In genomic region chr2:66153941-66154340, GRCh38 we compare ENCODE assay signal across 2 cellular contexts.
TF ChIP-seq lines count a peak whose summit lies in the region.

No MANE protein-coding gene starts in this region.

TF ChIP-seq in HEK293, 187 proteins besides CTCF, POLR2A, EP300 and RAD21 (continued from another document and continues in another):
- no peak for TF ChIP-seq ZSCAN18 (tag by site-specific recombination; IDR thresholded peaks at IDR 0.05)
- no peak for TF ChIP-seq YY2 (tag by site-specific recombination; IDR thresholded peaks at IDR 0.05)
- TF ChIP-seq ZNF768 (tag by site-specific recombination; IDR thresholded peaks at IDR 0.05): no peak
- no peak for TF ChIP-seq ZNF280D (tag by site-specific recombination; IDR thresholded peaks at IDR 0.05)
- TF ChIP-seq PRDM2 (tag by site-specific recombination; IDR thresholded peaks at IDR 0.05; ENCODE audit: borderline replicate concordance): no peak
- no peak for TF ChIP-seq ZNF830 (tag by site-specific recombination; IDR thresholded peaks at IDR 0.05; ENCODE audit: low read depth)
- no peak for TF ChIP-seq ZNF548 (tag by site-specific recombination; IDR thresholded peaks at IDR 0.05)
- TF ChIP-seq ZNF707 (tag by site-specific recombination; IDR thresholded peaks at IDR 0.05): no peak
- TF ChIP-seq ZNF26 (tag by site-specific recombination; IDR thresholded peaks at IDR 0.05): no peak

TF ChIP-seq in K562, 482 proteins besides CTCF, POLR2A, EP300 and RAD21 (continued from another document):
- peak; percentile 67; the same call in 1 of the 2 replicates for TF ChIP-seq CBX5 (IDR thresholded peaks at IDR 0.05; ENCODE audit: borderline replicate concordance, low read depth)
- TF ChIP-seq ZNF174 (CRISPR knock-in tag; IDR thresholded peaks at IDR 0.05): no peak
- TF ChIP-seq NRF1 (conservative IDR thresholded peaks at IDR 0.05 in 1 of 2, IDR thresholded peaks at IDR 0.05 in 1 of 2): no peak
- TF ChIP-seq SP1 (CRISPR knock-in tag; IDR thresholded peaks at IDR 0.05): no peak
TF ChIP-seq in K562: peak in this region for 3.
